ENCODE assay signal across 10 cellular contexts in genomic region chr5:159409801-159410200, GRCh38.
DNase-seq lines count a peak whose midpoint lies in the region; ATAC-seq and TF ChIP-seq lines count a peak whose summit lies in the region.
"Had no signal": no experiment of that assay in that cellular context is flagged by ENCODE, and none has a peak within 500 bp of the region (broad histone marks: within the 10 kb centered on the region; RNA-seq: fewer than 3 reads in every experiment).

No MANE protein-coding gene starts in this region.

- intact Hi-C loops in ascending aorta (cut with DNase I): no loop called here

- peaks cover 9% of the 10 kb centered on the region for H3K27me3 Mint-ChIP-seq in activated T-helper 17 cell treated with anti-CD3 and anti-CD28 coated beads, Interleukin-2, amount 50 U/mL, for 72 hours
- H3K27me3 Mint-ChIP-seq in chondrocyte (ENCODE audit: low read depth): peaks cover 24% of the 10 kb centered on the region

- TF ChIP-seq CTCF in chondrocyte (IDR thresholded peaks at IDR 0.05) (no peak), ascending aorta (IDR thresholded peaks at IDR 0.05) (no peak)

- H3K4me3 ChIP-seq in ascending aorta: no peak overlapping the region
- H3K4me3 ChIP-seq: vagina had no signal

- H3K9me3 ChIP-seq in ascending aorta: no peaks in the 10 kb centered on the region
- H3K9me3 ChIP-seq: vagina had no signal

- ATAC-seq in GM18519 (IDR thresholded peaks at IDR 0.05; ENCODE audit: low FRiP score, unreplicated experiment): peak; percentile 55
- ATAC-seq in GM19467 (IDR thresholded peaks at IDR 0.05; ENCODE audit: unreplicated experiment): peak; percentile 55
- ATAC-seq in HG03095 (IDR thresholded peaks at IDR 0.05; ENCODE audit: unreplicated experiment): peak; percentile 41
- peak; percentile 83 for ATAC-seq in activated T-helper 17 cell treated with anti-CD3 and anti-CD28 coated beads, Interleukin-2, amount 50 U/mL, for 72 hours (replicated peaks)
- ATAC-seq: WTC11 had no signal

- DNase-seq in NOMO-1 treated with dmso at 0.1 percent for 144 hours (lab: John Stamatoyannopoulos, UW; ENCODE audit: unreplicated experiment): no peak
- DNase-seq in chondrocyte (ENCODE audit: low spot score): no peak
- DNase-seq in mucosa of gallbladder (ENCODE audit: low spot score): no peak
- no peak for DNase-seq in ascending aorta (ENCODE audit: low spot score in 2 of 2)

- peak overlapping the region; percentile 74 for H3K27ac Mint-ChIP-seq in activated T-helper 17 cell treated with anti-CD3 and anti-CD28 coated beads, Interleukin-2, amount 50 U/mL, for 72 hours
- H3K27ac Mint-ChIP-seq in chondrocyte (ENCODE audit: unreplicated experiment): no peak overlapping the region
- H3K27ac Mint-ChIP-seq: WTC11 had no signal

- no peak overlapping the region for H3K27ac ChIP-seq in ascending aorta
- H3K27ac ChIP-seq: vagina had no signal

- H3K27me3 ChIP-seq in ascending aorta: no peaks in the 10 kb centered on the region
- H3K27me3 ChIP-seq: vagina had no signal

- H3K4me3 Mint-ChIP-seq in activated T-helper 17 cell treated with anti-CD3 and anti-CD28 coated beads, Interleukin-2, amount 50 U/mL, for 72 hours: peak overlapping the region; percentile 38
- no peak overlapping the region for H3K4me3 Mint-ChIP-seq in chondrocyte (ENCODE audit: unreplicated experiment)
- H3K4me3 Mint-ChIP-seq: WTC11 had no signal

- no peaks in the 10 kb centered on the region for H3K36me3 Mint-ChIP-seq in activated T-helper 17 cell treated with anti-CD3 and anti-CD28 coated beads, Interleukin-2, amount 50 U/mL, for 72 hours (ENCODE audit: low read depth)
- no peaks in the 10 kb centered on the region for H3K36me3 Mint-ChIP-seq in chondrocyte (ENCODE audit: low read depth)
- H3K36me3 Mint-ChIP-seq: WTC11 had no signal

- no peaks in the 10 kb centered on the region for H3K9me3 Mint-ChIP-seq in activated T-helper 17 cell treated with anti-CD3 and anti-CD28 coated beads, Interleukin-2, amount 50 U/mL, for 72 hours
- no peaks in the 10 kb centered on the region for H3K9me3 Mint-ChIP-seq in chondrocyte (ENCODE audit: low read depth)
- H3K9me3 Mint-ChIP-seq: WTC11 had no signal

- H3K4me1 Mint-ChIP-seq in activated T-helper 17 cell treated with anti-CD3 and anti-CD28 coated beads, Interleukin-2, amount 50 U/mL, for 72 hours: peaks cover 34% of the 10 kb centered on the region
- H3K4me1 Mint-ChIP-seq in chondrocyte (ENCODE audit: low read depth): no peaks in the 10 kb centered on the region

- H3K36me3 ChIP-seq in ascending aorta: no peaks in the 10 kb centered on the region
- H3K36me3 ChIP-seq: vagina had no signal

- H3K4me1 ChIP-seq in ascending aorta: no peaks in the 10 kb centered on the region
- H3K4me1 ChIP-seq: vagina had no signal
